ENCODE assay signal across 25 cellular contexts in the genomic region with DNA sequence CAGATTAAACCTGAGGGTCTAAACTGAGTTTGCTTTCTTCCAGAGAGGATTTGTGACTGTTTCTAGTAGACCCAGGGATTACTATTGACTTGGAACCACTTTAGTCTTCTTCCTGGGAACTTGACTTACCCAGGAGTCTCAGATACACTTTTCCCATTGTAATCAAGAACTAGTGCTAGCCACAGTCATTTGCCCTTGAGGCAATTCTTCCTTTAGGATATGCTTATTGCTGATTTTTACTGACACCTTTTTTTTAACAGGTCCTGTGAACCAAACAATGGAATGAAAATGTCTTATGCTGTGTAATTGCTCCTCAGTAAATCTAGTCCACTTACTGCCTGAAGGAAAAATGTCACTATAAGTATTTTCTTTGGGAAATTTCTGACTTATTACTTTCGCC.
"Had no signal": no experiment of that assay in that cellular context is flagged by ENCODE, and none has a peak within 500 bp of the region (broad histone marks: within the 10 kb centered on the region; RNA-seq: fewer than 3 reads in every experiment).

No MANE protein-coding gene starts in this region.

- H3K9ac ChIP-seq: parathyroid adenoma had no signal

- ATAC-seq: effector memory CD8-positive, alpha-beta T cell; esophagus mucosa; left colon; naive thymus-derived CD4-positive, alpha-beta T cell; right cardiac atrium had no signal

- H3K4me3 ChIP-seq: adrenal gland, ascending aorta, spleen, tibial nerve had no signal

- DNase-seq: activated CD4-positive, alpha-beta T cell treated with anti-CD3 and anti-CD28 coated beads for 4 hours; activated CD4-positive, alpha-beta T cell treated with anti-CD3 and anti-CD28 coated beads, Interleukin-2, amount 50 U/mL, for 4 hours; activated CD8-positive, alpha-beta memory T cell treated with anti-CD3 and anti-CD28 coated beads for 24 hours; activated effector memory CD4-positive, alpha-beta T cell treated with anti-CD3 and anti-CD28 coated beads, Interleukin-2, amount 50 U/mL, for 16 hours; activated naive CD4-positive, alpha-beta T cell treated with anti-CD3 and anti-CD28 coated beads for 36 hours; activated naive CD8-positive, alpha-beta T cell treated with anti-CD3 and anti-CD28 coated beads for 36 hours; adrenal gland; caudate nucleus; cortex of kidney; effector memory CD8-positive, alpha-beta T cell; head of caudate nucleus; hippocampal formation; kidney; left colon; midbrain; naive thymus-derived CD4-positive, alpha-beta T cell; right cardiac atrium; spleen; stimulated activated CD4-positive, alpha-beta T cell treated with anti-CD3 and anti-CD28 coated beads, Interleukin-2, amount 100 ng/mL, for 48 hours; stimulated activated naive CD4-positive, alpha-beta T cell treated with Interleukin-2 at 50 U/mL for 16 hours had no signal

- H3K27ac ChIP-seq: adrenal gland, ascending aorta, parathyroid adenoma, spleen, tibial nerve had no signal

- H3K27me3 ChIP-seq: adrenal gland, ascending aorta, spleen, tibial nerve had no signal

- H3K79me2 ChIP-seq: parathyroid adenoma had no signal

- H3K4me1 ChIP-seq: adrenal gland, ascending aorta, parathyroid adenoma, spleen had no signal

- H3K9me3 ChIP-seq: adrenal gland, ascending aorta, spleen, tibial nerve had no signal

- FAIRE-seq: urothelium cell line had no signal

- H2AFZ ChIP-seq: parathyroid adenoma had no signal

- H3K36me3 ChIP-seq: adrenal gland, ascending aorta, spleen, tibial nerve had no signal
